9 cellular contexts compared by ENCODE assay signal in the genomic region with DNA sequence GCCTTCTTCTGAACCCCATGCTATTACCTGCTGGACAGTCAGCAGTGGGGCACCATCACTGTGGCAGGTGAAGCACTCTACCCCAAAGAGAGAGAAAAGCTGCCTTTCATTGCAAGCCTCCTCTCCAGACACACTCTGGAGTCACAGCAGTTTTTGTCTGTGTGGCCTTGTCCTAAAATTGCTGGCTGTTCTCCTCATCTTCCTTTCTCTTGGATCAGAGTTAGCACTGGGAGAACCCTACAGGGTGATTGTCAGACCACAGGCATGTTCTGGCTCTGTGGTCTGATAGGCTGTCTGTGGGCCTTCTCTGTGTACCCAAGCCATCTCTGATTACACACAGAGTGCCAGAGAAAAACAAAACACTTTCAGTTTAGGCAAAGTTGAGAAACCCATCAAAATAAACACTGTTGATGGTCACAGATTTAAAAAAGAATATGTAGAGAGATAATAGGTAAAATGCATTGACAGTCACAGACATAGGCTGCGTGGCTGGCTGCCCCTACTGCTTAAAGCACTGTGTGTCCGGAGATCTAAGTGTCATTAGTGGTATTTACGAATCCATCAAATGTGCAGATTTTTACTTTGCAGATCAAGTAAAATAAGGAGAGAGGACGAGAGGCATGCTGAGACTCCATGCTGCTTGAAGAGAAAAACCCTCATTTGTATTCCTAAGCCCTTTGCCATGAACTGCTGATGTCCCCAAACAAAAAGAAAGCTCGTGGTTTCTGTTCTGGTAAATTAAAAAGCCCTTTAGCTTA.
DNase-seq lines count a peak whose midpoint lies in the region; ATAC-seq and TF ChIP-seq lines count a peak whose summit lies in the region.
"Had no signal": no experiment of that assay in that cellular context is flagged by ENCODE, and none has a peak within 500 bp of the region (broad histone marks: within the 10 kb centered on the region; RNA-seq: fewer than 3 reads in every experiment).

No MANE protein-coding gene starts in this region.

- H4K91ac ChIP-seq in neuronal stem cell (ENCODE audit: low read depth, low read length, poor library complexity), result no peak overlapping the region

- no peak overlapping the region for H3K4me2 ChIP-seq in neuronal stem cell (ENCODE audit: insufficient read depth, low read length, poor library complexity, severe bottlenecking)

- H2BK120ac ChIP-seq in neuronal stem cell (ENCODE audit: low read depth, low read length), result no peak overlapping the region

- no peak overlapping the region for H3K14ac ChIP-seq in neuronal stem cell (ENCODE audit: low read length)

- no peak overlapping the region for H3K9ac ChIP-seq in neuronal stem cell (ENCODE audit: low read depth, low read length, poor library complexity)

- H2BK5ac ChIP-seq in neuronal stem cell (ENCODE audit: low read length), result no peak overlapping the region

- peak overlapping the region; percentile 72 for H2AFZ ChIP-seq in neuronal stem cell (ENCODE audit: low read length)

- peak overlapping the region; percentile 10 for H3K27ac ChIP-seq in neuronal stem cell (replicated peaks; ENCODE audit: low read length)

- ATAC-seq in HG02610 (IDR thresholded peaks at IDR 0.05; ENCODE audit: unreplicated experiment) (no peak), GM18505 (IDR thresholded peaks at IDR 0.05; ENCODE audit: unreplicated experiment) (no peak)

- peak overlapping the region; percentile 22 for H3K18ac ChIP-seq in neuronal stem cell (ENCODE audit: low read length)

- no peak overlapping the region for H2AK5ac ChIP-seq in neuronal stem cell (ENCODE audit: low read depth, low read length)

- no CpG with 5 or more reads among the region's 5 CpGs for WGBS in neuronal stem cell (ENCODE audit: extremely low coverage in 2 of 2, insufficient read length in 2 of 2, insufficient replicate concordance in 1 of 2), 2 donors

- TF ChIP-seq POLR2A in GM18505 (IDR thresholded peaks at IDR 0.05; ENCODE audit: borderline replicate concordance, extremely low read depth, insufficient read depth, insufficient read length), result no peak

- no peak overlapping the region for H2BK15ac ChIP-seq in neuronal stem cell (ENCODE audit: low read length)

- H3K36me3 ChIP-seq in neuronal stem cell (replicated peaks in 1 of 2; ENCODE audit: control insufficient read depth in 2 of 2, insufficient read depth in 2 of 2, low read length in 2 of 2), result no peaks in the 10 kb centered on the region

- H4K8ac ChIP-seq in neuronal stem cell (ENCODE audit: low read depth, low read length), result no peak overlapping the region

- H3K9me3 ChIP-seq in neuronal stem cell (replicated peaks in 1 of 2; ENCODE audit: control insufficient read depth in 2 of 2, insufficient read depth in 1 of 2, low read depth in 1 of 2, low read length in 2 of 2), result no peaks in the 10 kb centered on the region

- no peaks in the 10 kb centered on the region for H3K79me1 ChIP-seq in neuronal stem cell (ENCODE audit: low read depth, low read length)

- peaks cover 22 to 26% of the 10 kb centered on the region in 2 donors for H3K4me1 ChIP-seq in neuronal stem cell (ENCODE audit: control insufficient read depth in 2 of 2, insufficient read depth in 1 of 2, low read depth in 1 of 2, low read length in 2 of 2)

- peak overlapping the region in 1 of 2 donors; percentile 29 for H3K4me3 ChIP-seq in neuronal stem cell (ENCODE audit: low read length in 2 of 2)

- no peaks in the 10 kb centered on the region for H3K27me3 ChIP-seq in neuronal stem cell (ENCODE audit: control insufficient read depth in 3 of 3, insufficient read depth in 3 of 3, low read depth in 1 of 3, low read length in 3 of 3)

- no peak overlapping the region for H3K23ac ChIP-seq in neuronal stem cell (ENCODE audit: low read depth, low read length, poor library complexity)

- DNase-seq in DMS53 (lab: John Stamatoyannopoulos, UW) (peak; percentile 69), NCI-H2196 treated with DMSO at 0.1 percent for 48 hours (lab: John Stamatoyannopoulos, UW; ENCODE audit: unreplicated experiment) (peak; percentile 89), fibroblast of gingiva (ENCODE audit: low read depth) (peak; percentile 68), neuronal stem cell (ENCODE audit: low spot score) (peak; percentile 17), AML-193 (lab: John Stamatoyannopoulos, UW) (no peak), NCI-H226 (no peak)
- DNase-seq: dermis blood vessel endothelial cell had no signal

- peak overlapping the region; percentile 27 for H3K4ac ChIP-seq in neuronal stem cell (ENCODE audit: low read length)

- H2BK12ac ChIP-seq in neuronal stem cell (ENCODE audit: low read length), result no peak overlapping the region

Comparison
In these comparisons a context has a peak if more than half of its experiments do, and no peak if none do; other contexts are left out.
1. DNase-seq: peak in DMS53 (single experiment), NCI-H2196 treated with DMSO at 0.1 percent for 48 hours (single experiment), fibroblast of gingiva (single experiment) and neuronal stem cell (single experiment); none in AML-193 (0 of 2) and NCI-H226 (single experiment).